Comparison of ENCODE assay signal across 2 cellular contexts in genomic region chr20:53849471-53850059, GRCh38.
TF ChIP-seq lines count a peak whose summit lies in the region.

No MANE protein-coding gene starts in this region.

TF ChIP-seq in GM23338, 12 proteins besides CTCF, POLR2A, EP300 and RAD21:
- no peak for TF ChIP-seq REST (IDR thresholded peaks at IDR 0.05; ENCODE audit: unreplicated experiment)
- TF ChIP-seq STAT1 (IDR thresholded peaks at IDR 0.05; ENCODE audit: unreplicated experiment), result no peak
- TF ChIP-seq ZNF114 (CRISPR knock-in tag; IDR thresholded peaks at IDR 0.05), result no peak
- TF ChIP-seq EZH2 (IDR thresholded peaks at IDR 0.05; ENCODE audit: low read depth, unreplicated experiment), result no peak
- TF ChIP-seq ZNF331 (CRISPR knock-in tag; IDR thresholded peaks at IDR 0.05; ENCODE audit: low read depth), result no peak
- no peak for TF ChIP-seq CREB1 (CRISPR knock-in tag; IDR thresholded peaks at IDR 0.05; ENCODE audit: low read depth)
- no peak for TF ChIP-seq ETS1 (IDR thresholded peaks at IDR 0.05)
- TF ChIP-seq ZNF462 (CRISPR knock-in tag; IDR thresholded peaks at IDR 0.05), result no peak
- TF ChIP-seq JUNB (IDR thresholded peaks at IDR 0.05; ENCODE audit: unreplicated experiment), result no peak
- no peak for TF ChIP-seq POLR2AphosphoS5 (IDR thresholded peaks at IDR 0.05; ENCODE audit: low read depth)
- no peak for TF ChIP-seq NANOG (IDR thresholded peaks at IDR 0.05; ENCODE audit: borderline replicate concordance)
- TF ChIP-seq EZH2phosphoT487 (IDR thresholded peaks at IDR 0.05; ENCODE audit: unreplicated experiment), result no peak

TF ChIP-seq in GM12878, 131 proteins besides CTCF, POLR2A, EP300 and RAD21:
- TF ChIP-seq SMC3 (IDR thresholded peaks at IDR 0.05; ENCODE audit: borderline replicate concordance, low read length), result no peak
- peak; percentile 3 for TF ChIP-seq BCL3 (IDR thresholded peaks at IDR 0.05; ENCODE audit: borderline replicate concordance, insufficient read depth, low read depth, low read length, poor library complexity, severe bottlenecking)
- peak; percentile 83 for TF ChIP-seq NFXL1 (IDR thresholded peaks at IDR 0.05; ENCODE audit: borderline replicate concordance)
